Comparison of ENCODE assay signal across 8 cellular contexts in the genomic region with DNA sequence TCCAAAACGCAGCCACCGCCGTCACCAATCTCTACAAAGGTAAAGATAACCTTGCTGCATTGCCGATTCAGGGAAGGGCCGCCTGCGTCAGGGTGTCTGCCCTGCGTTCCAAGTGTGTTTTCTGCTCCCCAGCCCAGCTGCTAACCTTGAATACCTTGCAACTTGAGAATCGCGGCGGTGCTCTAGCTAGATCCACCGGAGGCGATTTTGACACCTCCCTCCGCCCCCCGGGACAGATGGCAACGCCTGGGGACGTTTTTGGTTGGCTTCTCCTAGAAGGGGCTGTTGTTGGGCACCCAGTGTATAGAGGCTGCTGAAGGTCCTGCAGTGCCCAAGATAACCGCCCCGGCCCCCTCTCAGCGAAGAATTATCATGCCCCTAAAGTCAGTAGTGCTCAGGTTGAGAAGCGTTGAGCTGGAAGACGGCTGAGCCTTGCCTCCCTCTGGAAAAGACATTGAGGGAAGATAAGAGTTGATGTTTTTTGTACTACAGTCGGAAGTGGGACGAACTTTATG. TPM values are rescaled to one million over a fixed set of nuclear protein-coding genes. Genes with fewer than 3 reads are reported as not detected.
A peak's percentile ranks its signal among the peaks of the same experiment; 100 is the strongest.
DNase-seq lines count a peak whose midpoint lies in the region; ATAC-seq and TF ChIP-seq lines count a peak whose summit lies in the region.

No MANE protein-coding gene starts in this region.

- no peaks in the 10 kb centered on the region for H3K36me3 ChIP-seq in mucosa of descending colon (ENCODE audit: low read depth)
- peaks cover 0 to 8% (median 0%) of the 10 kb centered on the region in 4 donors for H3K36me3 ChIP-seq in transverse colon

- intact Hi-C loops in mucosa of descending colon (cut with DNase I, micrococcal nuclease) (no loop called here), transverse colon (cut with DNase I; ENCODE audit: low total_unique reads) (no loop called here)

- in situ Hi-C loops in transverse colon (cut with MboI; ENCODE audit: low pct_ligation_motif_present in 1 of 4, low pct_unique_long_range_greater_than_20kb in 1 of 4, low sequenced_read_pairs in 3 of 4), result no loop called here

- H3K4me1 ChIP-seq in mucosa of descending colon (ENCODE audit: low read depth) (peaks cover 50% of the 10 kb centered on the region), transverse colon (peaks cover 40 to 60% (median 57%) of the 10 kb centered on the region in 4 donors)

- 1 to 5% methylated on average over 3 to 23 of the region's 23 CpGs for WGBS in transverse colon (ENCODE audit: low coverage in 1 of 2), 2 donors

- peak overlapping the region; percentile 98 for H3K27ac Mint-ChIP-seq in T-helper 1 cell treated with Interleukin-12 subunit alpha and Interleukin-12 subunit beta and Interleukin-4 antibody, amounts not matched to agents 30 μg/mL and 1 μg/mL, for 36 hours

- peak overlapping the region; percentile 100 for H3K4me3 Mint-ChIP-seq in T-helper 1 cell treated with Interleukin-12 subunit alpha and Interleukin-12 subunit beta and Interleukin-4 antibody, amounts not matched to agents 30 μg/mL and 1 μg/mL, for 36 hours

- H3K9me3 Mint-ChIP-seq in T-helper 1 cell treated with Interleukin-12 subunit alpha and Interleukin-12 subunit beta and Interleukin-4 antibody, amounts not matched to agents 30 μg/mL and 1 μg/mL, for 36 hours, result no peaks in the 10 kb centered on the region

- DNase-seq in NCI-H2107 treated with DMSO at 0.1 percent for 48 hours (lab: John Stamatoyannopoulos, UW; ENCODE audit: unreplicated experiment) (peak; percentile 26), NCI-H2107 (lab: John Stamatoyannopoulos, UW) (no peak), dermis blood vessel endothelial cell (peak; percentile 33), mucosa of descending colon (peak; percentile 50 to 65 (median 62)), transverse colon (peak; percentile 42), NCI-H1930 (lab: John Stamatoyannopoulos, UW) (no peak)

- H3K27me3 ChIP-seq in transverse colon, result no peaks in the 10 kb centered on the region

- peak overlapping the region; percentile 95 for H3K4me3 ChIP-seq in mucosa of descending colon
- H3K4me3 ChIP-seq in transverse colon, result peak overlapping the region; percentile 60 to 97 (median 88)

- TF ChIP-seq CTCF in mucosa of descending colon (IDR thresholded peaks at IDR 0.05) (no peak), transverse colon (IDR thresholded peaks at IDR 0.05) (no peak)

- no peaks in the 10 kb centered on the region for H3K27me3 Mint-ChIP-seq in T-helper 1 cell treated with Interleukin-12 subunit alpha and Interleukin-12 subunit beta and Interleukin-4 antibody, amounts not matched to agents 30 μg/mL and 1 μg/mL, for 36 hours (ENCODE audit: low read depth)

- peaks cover 42% of the 10 kb centered on the region for H3K4me1 Mint-ChIP-seq in T-helper 1 cell treated with Interleukin-12 subunit alpha and Interleukin-12 subunit beta and Interleukin-4 antibody, amounts not matched to agents 30 μg/mL and 1 μg/mL, for 36 hours (ENCODE audit: low read depth)

- TF ChIP-seq POLR2A in transverse colon (IDR thresholded peaks at IDR 0.05), result no peak

- peak overlapping the region; percentile 97 to 100 (median 100) for H3K27ac ChIP-seq in transverse colon

- peaks cover 36% of the 10 kb centered on the region for H3K36me3 Mint-ChIP-seq in T-helper 1 cell treated with Interleukin-12 subunit alpha and Interleukin-12 subunit beta and Interleukin-4 antibody, amounts not matched to agents 30 μg/mL and 1 μg/mL, for 36 hours (ENCODE audit: low read depth)

- H3K9me3 ChIP-seq in mucosa of descending colon, result no peaks in the 10 kb centered on the region
- no peaks in the 10 kb centered on the region for H3K9me3 ChIP-seq in transverse colon

- no peak for TF ChIP-seq EP300 in transverse colon (IDR thresholded peaks at IDR 0.05; ENCODE audit: low read depth)

- no peak for ATAC-seq in mucosa of descending colon
- no peak for ATAC-seq in HG02884 (IDR thresholded peaks at IDR 0.05; ENCODE audit: unreplicated experiment)

RNA-seq across cellular contexts. Expression of gene HAPSTR1, which starts 1.6 kb away (rescaled TPM):
- total RNA-seq in dermis blood vessel endothelial cell (70.1 and 81.4 TPM in 2 replicates), mucosa of descending colon (10 to 100 TPM; 55.8 to 69.8 (median 56.0) TPM), transverse colon (10 to 100 TPM; 41.4 to 68.5 (median 58.4) TPM)

Comparison
In these comparisons a context has a peak if more than half of its experiments do, and no peak if none do; other contexts are left out.
1. DNase-seq: peak in NCI-H2107 treated with DMSO at 0.1 percent for 48 hours (single experiment), dermis blood vessel endothelial cell (single experiment), mucosa of descending colon (3 of 3) and transverse colon (single experiment); none in NCI-H2107 (single experiment) and NCI-H1930 (0 of 2).